Comparison of ENCODE assay signal across 8 cellular contexts in the genomic region with DNA sequence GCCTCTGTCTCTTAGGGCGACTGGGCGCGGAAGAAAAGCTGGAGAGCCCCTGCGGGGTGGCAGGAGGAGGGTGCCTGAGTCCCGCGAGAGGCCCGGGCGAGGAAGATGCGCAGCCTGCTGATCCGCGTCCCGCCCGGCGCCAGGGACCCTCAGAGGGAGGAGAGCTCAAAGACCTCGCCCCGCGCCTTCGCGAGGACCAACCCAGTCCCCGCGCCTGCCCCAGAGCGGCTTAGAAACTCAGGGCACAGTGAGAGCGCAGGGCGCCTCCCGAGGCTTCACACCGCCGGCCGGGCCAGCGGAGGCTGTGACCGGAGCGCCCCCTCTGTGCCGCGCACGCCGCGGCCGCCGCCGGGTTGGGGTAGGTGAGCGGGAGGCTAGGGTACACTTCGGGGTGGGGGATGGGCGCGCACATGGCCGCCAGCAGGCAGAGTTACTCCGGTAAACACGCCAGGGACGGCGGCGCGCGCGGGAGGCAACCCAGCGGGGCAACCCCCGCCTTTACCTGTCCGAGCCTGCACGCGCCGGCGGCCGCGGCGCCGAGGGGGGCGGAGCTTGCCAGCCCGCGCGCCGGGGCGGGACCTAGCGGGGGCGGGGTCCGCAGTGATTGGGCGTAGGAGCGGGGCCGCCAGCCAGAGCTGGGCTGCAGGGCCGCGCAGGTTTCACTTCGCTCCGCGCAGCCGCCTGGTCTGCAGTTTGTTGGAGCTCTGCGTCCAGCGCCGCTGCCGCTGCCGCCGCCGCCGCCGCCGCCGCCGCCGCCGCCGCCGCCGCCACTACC. TPM values are rescaled to one million over a fixed set of nuclear protein-coding genes. Genes with fewer than 3 reads are reported as not detected.
DNase-seq lines count a peak whose midpoint lies in the region; ATAC-seq and TF ChIP-seq lines count a peak whose summit lies in the region.

A gene with protein sequence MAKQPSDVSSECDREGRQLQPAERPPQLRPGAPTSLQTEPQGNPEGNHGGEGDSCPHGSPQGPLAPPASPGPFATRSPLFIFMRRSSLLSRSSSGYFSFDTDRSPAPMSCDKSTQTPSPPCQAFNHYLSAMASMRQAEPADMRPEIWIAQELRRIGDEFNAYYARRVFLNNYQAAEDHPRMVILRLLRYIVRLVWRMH (plus strand): TSS at position 662 of the 775 bp plus-strand sequence. CDS start 2,832 bp downstream, outside the sequence.

- no peak within 1 kb of the TSS for H2BK20ac ChIP-seq in IMR-90 (ENCODE audit: low read depth, low read length)

- H3K4ac ChIP-seq in IMR-90 (ENCODE audit: low read depth, low read length), result no peak within 1 kb of the TSS

- H3K9me1 ChIP-seq in IMR-90 (ENCODE audit: insufficient read depth, low read length), result no peaks in the 10 kb centered on the region

- ATAC-seq in GM21526 (IDR thresholded peaks at IDR 0.05; ENCODE audit: low FRiP score, unreplicated experiment), result peak; percentile 50
- peak; percentile 82 for ATAC-seq in IMR-90 (ENCODE audit: low read depth)

- peaks cover 14% of the 10 kb centered on the region for H3K27me3 ChIP-seq in IMR-90 (ENCODE audit: control insufficient read depth, insufficient read depth, low read length)
- H3K27me3 ChIP-seq in mucosa of rectum (ENCODE audit: control insufficient read depth in 2 of 2, insufficient read depth in 2 of 2, low read length in 2 of 2), result peaks cover 0 to 15% of the 10 kb centered on the region in 2 donors

- 2% methylated on average over 44 of the region's 98 CpGs; no CpG with 5 or more reads in 1 of the 2 experiments for WGBS in IMR-90 (ENCODE audit: extremely low coverage in 2 of 2, insufficient read length in 1 of 2), 2 experiments

- H2BK5ac ChIP-seq in IMR-90 (ENCODE audit: low read depth, low read length, poor library complexity, severe bottlenecking), result no peak within 1 kb of the TSS

- BruUV-seq in IMR-90 (replicated peaks; lab: Mats Ljungman, UMichigan) (no TSS peak), OCI-LY7 (replicated peaks; lab: Mats Ljungman, UMichigan) (no TSS peak)

- H2AFZ ChIP-seq in IMR-90 (replicated peaks; ENCODE audit: low read length, poor library complexity) (peak within 1 kb of the TSS; percentile 95), OCI-LY7 (ENCODE audit: low read length) (peak within 1 kb of the TSS; percentile 45; the same call in 1 of the 2 replicates)

- H2BK120ac ChIP-seq in IMR-90 (ENCODE audit: low read depth, low read length), result no peak within 1 kb of the TSS

- H2BK15ac ChIP-seq in IMR-90 (ENCODE audit: low read depth, low read length), result no peak within 1 kb of the TSS

- no peaks in the 10 kb centered on the region for H3K9me2 ChIP-seq in OCI-LY7 (ENCODE audit: insufficient read depth, low read length)

- peak; percentile 90 for TF ChIP-seq POLR2A in IMR-90 (IDR thresholded peaks at IDR 0.05; ENCODE audit: low read depth, low read length)

- peak within 1 kb of the TSS; percentile 17; the same call in 1 of the 2 replicates for H3K23ac ChIP-seq in IMR-90 (ENCODE audit: low read depth, low read length)

- intact Hi-C loops in IMR-90 (cut with micrococcal nuclease), result no loop called here
- intact Hi-C loops in OCI-LY7 (cut with micrococcal nuclease; ENCODE audit: unreplicated experiment), result loop anchor here (1.0 to 10.0 kb wide), 8 partner anchors 37 to 584 kb away; a partner anchor contains a TSS

- TF ChIP-seq RAD21 in IMR-90 (IDR thresholded peaks at IDR 0.05; ENCODE audit: low read length), result no peak; the same call in 1 of the 2 replicates

- no peak within 1 kb of the TSS for H2AK5ac ChIP-seq in IMR-90 (ENCODE audit: low read depth, low read length)

- H4K20me1 ChIP-seq in IMR-90 (ENCODE audit: insufficient read depth, low read length), result peaks cover 18% of the 10 kb centered on the region
- peaks cover 27% of the 10 kb centered on the region for H4K20me1 ChIP-seq in OCI-LY7 (ENCODE audit: insufficient read depth, low read length)

- dilution Hi-C loops in IMR-90 (cut with HindIII; ENCODE audit: low sequenced_read_pairs, unreplicated experiment), result no loop called here

- H3K9ac ChIP-seq in IMR-90 (ENCODE audit: low read depth, low read length) (peak within 1 kb of the TSS; percentile 69), mucosa of rectum (ENCODE audit: low read depth in 1 of 2, low read length in 2 of 2) (peak within 1 kb of the TSS; percentile 87 to 88)

- TF ChIP-seq CTCF in IMR-90 (conservative IDR thresholded peaks at IDR 0.05; ENCODE audit: low read depth, low read length), result peak; percentile 18; the same call in 1 of the 2 replicates
- peak; percentile 64 for TF ChIP-seq CTCF in OCI-LY7 (conservative IDR thresholded peaks at IDR 0.05; ENCODE audit: low read length)

- POLR2A ChIA-PET in IMR-90 (lab: Charles Lee; ENCODE audit: unreplicated experiment) (interaction anchor here (0.6 kb wide), 2 partner anchors 89 to 564 kb away, joined by 3 read pairs; no protein-coding TSS in a partner anchor), OCI-LY7 (lab: Charles Lee) (interaction anchor here (0.6 to 2.4 kb wide), 9 partner anchors 11 to 1154 kb away, joined by 3 to 12 read pairs (median 4); no protein-coding TSS in a partner anchor)

- H3K27ac ChIP-seq in IMR-90 (ENCODE audit: insufficient read depth, low read length) (peak within 1 kb of the TSS; percentile 46), OCI-LY7 (ENCODE audit: low read depth, low read length, poor library complexity, severe bottlenecking) (peak within 1 kb of the TSS; percentile 75), epithelial cell of prostate (peak within 1 kb of the TSS; percentile 71), mucosa of rectum (ENCODE audit: low read depth in 2 of 2, low read length in 2 of 2) (peak within 1 kb of the TSS; percentile 89 to 92)

- peaks cover 43% of the 10 kb centered on the region for H3K79me2 ChIP-seq in OCI-LY7 (ENCODE audit: insufficient read depth, low read depth, low read length)

- peaks cover 0 to 8% of the 10 kb centered on the region in 2 experiments; a peak in 1 of 4 replicates for H3K79me1 ChIP-seq in IMR-90 (ENCODE audit: low read depth in 1 of 2, low read length in 2 of 2)

- H4K91ac ChIP-seq in IMR-90 (ENCODE audit: insufficient read depth, low read depth, low read length), result no peak within 1 kb of the TSS

- H2AK9ac ChIP-seq in IMR-90 (replicated peaks; ENCODE audit: low read depth, low read length, poor library complexity), result peak within 1 kb of the TSS; percentile 29

- no peak within 1 kb of the TSS for H4K5ac ChIP-seq in IMR-90 (ENCODE audit: low read depth, low read length)

- DNase-seq in DMS 273 treated with DMSO at 0.1 percent for 48 hours (lab: John Stamatoyannopoulos, UW), result peak; percentile 82
- peak; percentile 89 for DNase-seq in IMR-90
- DNase-seq in OCI-LY7 (ENCODE audit: low spot score), result peak; percentile 95
- peak; percentile 95 for DNase-seq in activated CD8-positive, alpha-beta memory T cell treated with anti-CD3 and anti-CD28 coated beads, Interleukin-2, amount 50 U/mL, for 48 hours
- peak; percentile 80 for DNase-seq in epithelial cell of prostate (ENCODE audit: low read depth, low spot score)
- peak; percentile 77 to 83 for DNase-seq in stimulated activated CD8-positive, alpha-beta memory T cell treated with anti-CD3 and anti-CD28 coated beads, Interleukin-4, amount 100 ng/mL, for 4 hours (ENCODE audit: low read depth in 2 of 2, low spot score in 1 of 2)

- no peak within 1 kb of the TSS for H3K18ac ChIP-seq in IMR-90 (ENCODE audit: low read depth, low read length)

- CTCF ChIA-PET in IMR-90 (lab: Yijun Ruan, JAX), result interaction anchor here (0.7 kb wide), 1 partner anchor 581 kb away, joined by 3 read pairs; no protein-coding TSS in a partner anchor
- CTCF ChIA-PET in OCI-LY7 (lab: Charles Lee; ENCODE audit: unreplicated experiment), result interaction anchor here (0.6 kb wide), 1 partner anchor 11 kb away, joined by 3 read pairs; no protein-coding TSS in a partner anchor

- peaks cover 3% of the 10 kb centered on the region; the same call in 1 of the 2 replicates for H3K9me3 ChIP-seq in IMR-90 (ENCODE audit: control insufficient read depth, insufficient read depth, low read length)
- no peaks in the 10 kb centered on the region for H3K9me3 ChIP-seq in OCI-LY7 (ENCODE audit: low read length)
- H3K9me3 ChIP-seq in mucosa of rectum (ENCODE audit: control insufficient read depth in 2 of 2, low read length in 2 of 2), result no peaks in the 10 kb centered on the region

- H3K4me1 ChIP-seq in IMR-90 (ENCODE audit: control insufficient read depth, insufficient read depth, low read length) (peaks cover 2% of the 10 kb centered on the region), OCI-LY7 (ENCODE audit: insufficient read depth, low read length, poor library complexity, severe bottlenecking) (peaks cover 48% of the 10 kb centered on the region), mucosa of rectum (ENCODE audit: control insufficient read depth in 2 of 2, insufficient read depth in 2 of 2, low read length in 2 of 2) (peaks cover 38% of the 10 kb centered on the region in 2 donors)

- H4K8ac ChIP-seq in IMR-90 (ENCODE audit: low read depth in 2 of 2, low read length in 2 of 2), result no peak within 1 kb of the TSS

- H3K36me3 ChIP-seq in IMR-90 (ENCODE audit: control insufficient read depth, insufficient read depth, low read length) (peaks cover 8% of the 10 kb centered on the region), OCI-LY7 (ENCODE audit: insufficient read depth, low read length) (peaks cover 35% of the 10 kb centered on the region), mucosa of rectum (ENCODE audit: control insufficient read depth in 2 of 2, insufficient read depth in 2 of 2, low read length in 2 of 2) (peaks cover 14 to 18% of the 10 kb centered on the region in 2 donors)

- H3K14ac ChIP-seq in IMR-90 (replicated peaks; ENCODE audit: low read depth, low read length), result no peak within 1 kb of the TSS

- peak within 1 kb of the TSS; percentile 88 for H3K4me2 ChIP-seq in IMR-90 (ENCODE audit: low read depth, low read length)
- H3K4me2 ChIP-seq in OCI-LY7 (ENCODE audit: low read length), result peak within 1 kb of the TSS; percentile 98

- no peak within 1 kb of the TSS for H3K56ac ChIP-seq in IMR-90 (ENCODE audit: extremely low read depth, insufficient read depth, low read length)

- H3K4me3 ChIP-seq in IMR-90 (ENCODE audit: insufficient read depth, low read depth, low read length), result peak within 1 kb of the TSS; percentile 73
- peak within 1 kb of the TSS; percentile 96 for H3K4me3 ChIP-seq in OCI-LY7 (ENCODE audit: low read depth, low read length, poor library complexity, severe bottlenecking)
- peak within 1 kb of the TSS; percentile 83 to 87 for H3K4me3 ChIP-seq in mucosa of rectum (ENCODE audit: low read length in 2 of 2)

- in situ Hi-C loops in IMR-90 (cut with MboI; ENCODE audit: low sequenced_read_pairs), result no loop called here

TF ChIP-seq in IMR-90, 13 proteins besides CTCF, POLR2A, EP300 and RAD21 (continues in another document):
- TF ChIP-seq BHLHE40 (IDR thresholded peaks at IDR 0.05; ENCODE audit: low read depth, low read length) (0 out of 2 replicates have a peak, but pooled peaks have one; percentile 16), RFX5 (IDR thresholded peaks at IDR 0.05; ENCODE audit: low read depth, low read length) (no peak), SMC3 (IDR thresholded peaks at IDR 0.05; ENCODE audit: low read depth, low read length) (no peak)

RNA-seq across cellular contexts. Expression of the gene that starts here (rescaled TPM):
- 1.1 and 1.4 TPM in 2 replicates for total RNA-seq in IMR-90 (2012; rRNA removed)
- polyA plus RNA-seq in IMR-90 (2012; rRNA removed), result 1.7 TPM in 2 replicates
- polyA plus RNA-seq in IMR-90 (2012; cell fraction: cytosol; rRNA removed), result 0.78 and 1.4 TPM in 2 replicates
- 2.6 and 5.7 TPM in 2 replicates for polyA plus RNA-seq in IMR-90 (2012; cell fraction: nucleus; rRNA removed; ENCODE audit: low replicate concordance)
- total RNA-seq in OCI-LY7 (2014; rRNA removed; shearing (Covaris generic)), result 10.9 and 16.0 TPM in 2 replicates
- total RNA-seq in OCI-LY7 (2022), result 20.3 and 21.2 TPM in 2 replicates

Comparison
In these comparisons a context has a peak if more than half of its experiments do, and no peak if none do; other contexts are left out.
1. Peak in every context shown above with its lines: DNase-seq, ATAC-seq, H3K4me3 ChIP-seq and H3K27ac ChIP-seq.